In the genomic region with DNA sequence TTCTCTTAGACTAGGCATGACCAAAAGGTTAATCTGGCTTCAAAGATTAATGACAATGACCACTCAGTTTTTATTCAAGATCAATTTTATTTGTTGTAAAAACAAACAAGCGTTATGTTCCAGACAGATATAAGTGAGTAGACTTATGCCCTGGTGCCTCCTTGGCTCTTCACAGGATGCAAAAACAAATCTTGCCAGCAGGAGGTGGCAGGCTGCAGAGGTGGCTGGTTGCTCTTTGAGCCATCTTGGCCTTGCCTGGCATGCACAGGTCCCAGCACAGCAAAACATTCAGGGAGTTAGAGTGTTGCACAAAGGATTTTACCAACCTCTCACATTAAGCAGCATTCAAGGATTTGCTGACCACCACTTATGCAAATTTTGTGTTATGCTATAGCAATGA, we compare ENCODE assay signal across 14 cellular contexts. TPM values are rescaled to one million over a fixed set of nuclear protein-coding genes. Genes with fewer than 3 reads are reported as not detected.
DNase-seq lines count a peak whose midpoint lies in the region; ATAC-seq, FAIRE-seq and TF ChIP-seq lines count a peak whose summit lies in the region.
"Not testable (repeated sequence)": the region's sequence is repeated elsewhere in the genome, so short reads cannot be mapped to it uniquely, and the experiment has no call there.
"Had no signal": no experiment of that assay in that cellular context is flagged by ENCODE, and none has a peak within 500 bp of the region (broad histone marks: within the 10 kb centered on the region; RNA-seq: fewer than 3 reads in every experiment).

No MANE protein-coding gene starts in this region.

- FAIRE-seq in H1 (lab: Jason Lieb, UNC); HepG2 (lab: Jason Lieb, UNC): not testable (repeated sequence)

- CTCF ChIA-PET in SK-N-SH (lab: Yijun Ruan, JAX); H1 (lab: Charles Lee; ENCODE audit: partially characterized antibody); HepG2 (lab: Yijun Ruan, JAX; ENCODE audit: low intra/inter-chr PET ratio, low total read pairs): not testable (repeated sequence)

- not testable (repeated sequence) for H2AFZ ChIP-seq in DND-41 (ENCODE audit: low read depth, low read length); H9 (ENCODE audit: low read length); SK-N-SH (ENCODE audit: low read depth); H1 (ENCODE audit: low read length); HepG2 (ENCODE audit: low read length)

- ATAC-seq in DND-41 (ENCODE audit: insufficient read depth, low read depth); activated T-cell treated with anti-CD3 and anti-CD28 coated beads, Interleukin-2, amount 50 U/mL, for 72 hours (replicated peaks in 1 of 2): not testable (repeated sequence)
- peak; percentile 46; the same call in 2 of the 3 replicates for ATAC-seq in HepG2

- H4K8ac ChIP-seq in H9 (replicated peaks; ENCODE audit: insufficient read length, low read depth, low read length); H1 (ENCODE audit: extremely low read depth, insufficient read depth, low read length): not testable (repeated sequence)

- H3K27me3 Mint-ChIP-seq in H9 (ENCODE audit: low read depth); activated T-cell treated with anti-CD3 and anti-CD28 coated beads, Interleukin-2, amount 50 U/mL, for 72 hours (ENCODE audit: low read depth): not testable (repeated sequence)

- not testable (repeated sequence) for H3K56ac ChIP-seq in H9 (ENCODE audit: insufficient read length, low read depth, low read length); H1 (replicated peaks; ENCODE audit: insufficient read length, low read depth, low read length)

- not testable (repeated sequence) for H3K9me3 ChIP-seq in DND-41 (ENCODE audit: insufficient read depth, low read length, severe bottlenecking); H9 (ENCODE audit: control insufficient read depth, low read depth, low read length); SK-N-SH; H1 (ENCODE audit: insufficient read depth in 2 of 2, low read depth in 1 of 2, low read length in 1 of 2); HepG2 (ENCODE audit: low read length)

- not testable (repeated sequence) for H4K91ac ChIP-seq in H9 (ENCODE audit: insufficient read length, low read depth, low read length); H1 (replicated peaks; ENCODE audit: insufficient read length, low read length)

- H3K9ac ChIP-seq in DND-41 (ENCODE audit: low read depth, low read length); H9 (ENCODE audit: extremely low read depth, insufficient read length, low read length); SK-N-SH; H1 (replicated peaks in 1 of 4; ENCODE audit: extremely low read depth in 1 of 4, low read depth in 3 of 4, low read length in 3 of 4); HepG2 (ENCODE audit: insufficient read depth, low read depth, low read length): not testable (repeated sequence)

- not testable (repeated sequence) for H3K23me2 ChIP-seq in H9 (ENCODE audit: insufficient read length, low read depth, low read length, poor library complexity, severe bottlenecking); H1 (ENCODE audit: low read depth, low read length)

- H3K4me3 Mint-ChIP-seq in H9; activated T-cell treated with anti-CD3 and anti-CD28 coated beads, Interleukin-2, amount 50 U/mL, for 72 hours: not testable (repeated sequence)

- not testable (repeated sequence) for BruUV-seq in HepG2 (replicated peaks; lab: Mats Ljungman, UMichigan)

- not testable (repeated sequence) for TF ChIP-seq POLR2A in H1 (IDR thresholded peaks at IDR 0.05; ENCODE audit: control extremely low read depth in 1 of 2, low read depth in 2 of 2, low read length in 2 of 2); HepG2 (IDR thresholded peaks at IDR 0.05; ENCODE audit: insufficient read depth in 1 of 2, low read depth in 2 of 2, low read length in 2 of 2)

- not testable (repeated sequence) for H2AK5ac ChIP-seq in H9 (ENCODE audit: insufficient read length, low read length); H1 (ENCODE audit: low read depth, low read length)

- H4K20me1 ChIP-seq in DND-41 (ENCODE audit: insufficient read depth, low read length); H9 (ENCODE audit: control insufficient read depth, insufficient read depth, insufficient read length); SK-N-SH (ENCODE audit: insufficient read depth); H1 (replicated peaks in 1 of 2; ENCODE audit: control insufficient read depth in 1 of 2, insufficient read depth in 2 of 2, low read length in 2 of 2); HepG2 (ENCODE audit: insufficient read depth, low read length): not testable (repeated sequence)

- not testable (repeated sequence) for TF ChIP-seq EP300 in SK-N-SH (IDR thresholded peaks at IDR 0.05; ENCODE audit: borderline replicate concordance in 1 of 2, low read depth in 1 of 2, low read length in 1 of 2); H1 (IDR thresholded peaks at IDR 0.05; ENCODE audit: borderline replicate concordance in 1 of 2, low read depth in 2 of 2, low read length in 2 of 2); HepG2 (IDR thresholded peaks at IDR 0.05; ENCODE audit: low read depth in 2 of 2, low read length in 2 of 2); HepG2 (CRISPR knock-in tag; IDR thresholded peaks at IDR 0.05; ENCODE audit: borderline replicate concordance)

- H3K27me3 ChIP-seq in DND-41 (ENCODE audit: insufficient read depth, low read length, poor library complexity); H9 (ENCODE audit: insufficient read depth, low read length); SK-N-SH (ENCODE audit: insufficient read depth); H1 (replicated peaks in 1 of 4; ENCODE audit: control insufficient read depth in 3 of 4, extremely low read depth in 1 of 4, insufficient read depth in 3 of 4, low read length in 3 of 4); HepG2 (ENCODE audit: control insufficient read depth in 1 of 2, insufficient read depth in 2 of 2, low read length in 2 of 2): not testable (repeated sequence)

- not testable (repeated sequence) for H3K79me1 ChIP-seq in H9 (ENCODE audit: insufficient read depth, low read depth, low read length, poor library complexity, severe bottlenecking); H1 (ENCODE audit: low read depth, low read length)

- not testable (repeated sequence) for H3K79me2 ChIP-seq in DND-41 (ENCODE audit: insufficient read depth, low read length); H9 (ENCODE audit: insufficient read depth, low read length); SK-N-SH (ENCODE audit: insufficient read depth); H1 (ENCODE audit: control insufficient read depth in 1 of 2, insufficient read depth in 2 of 2, low read length in 2 of 2); HepG2 (ENCODE audit: insufficient read depth, low read length)

- POLR2A ChIA-PET in SK-N-SH (lab: Yijun Ruan, JAX); H1 (lab: Charles Lee; ENCODE audit: partially characterized antibody); HepG2 (lab: Yijun Ruan, JAX): not testable (repeated sequence)

- not testable (repeated sequence) for H3K36me3 ChIP-seq in DND-41 (ENCODE audit: insufficient read depth, low read length); SK-N-SH (replicated peaks in 1 of 2; ENCODE audit: control insufficient read depth in 1 of 2, insufficient read depth in 2 of 2, low read length in 1 of 2); H1 (ENCODE audit: control insufficient read depth in 2 of 4, insufficient read depth in 4 of 4, low read length in 3 of 4); HepG2 (replicated peaks in 1 of 2; ENCODE audit: control insufficient read depth in 1 of 2, insufficient read depth in 2 of 2, low read length in 2 of 2)

- H3T11ph ChIP-seq in H9 (ENCODE audit: low read length) = not testable (repeated sequence)

- H3K4me1 ChIP-seq in DND-41 (ENCODE audit: insufficient read depth, low read length); H9 (ENCODE audit: insufficient read depth, low read length); SK-N-SH (ENCODE audit: control insufficient read depth in 1 of 2, insufficient read depth in 2 of 2, low read depth in 1 of 2, low read length in 1 of 2); H1 (replicated peaks in 1 of 4; ENCODE audit: control insufficient read depth in 3 of 4, insufficient read depth in 4 of 4, low read length in 3 of 4); HepG2 (ENCODE audit: insufficient read depth, low read length): not testable (repeated sequence)

- not testable (repeated sequence) for H3K9me3 Mint-ChIP-seq in H9; activated T-cell treated with anti-CD3 and anti-CD28 coated beads, Interleukin-2, amount 50 U/mL, for 72 hours

- not testable (repeated sequence) for H3K4me2 ChIP-seq in DND-41 (ENCODE audit: insufficient read depth, low read length); H9 (ENCODE audit: insufficient read depth, insufficient read length, low read length); SK-N-SH; H1 (ENCODE audit: insufficient read depth in 1 of 2, low read depth in 2 of 2, low read length in 2 of 2); HepG2 (ENCODE audit: low read depth, low read length)

- not testable (repeated sequence) for H3F3A ChIP-seq in SK-N-SH (replicated peaks; ENCODE audit: insufficient read depth)

- H3K18ac ChIP-seq in H9 (ENCODE audit: insufficient read length, low read depth, low read length); H1 (ENCODE audit: extremely low read depth, low read length): not testable (repeated sequence)

- H3K9me2 ChIP-seq in SK-N-SH = not testable (repeated sequence)

- H3K36me3 Mint-ChIP-seq in H9 (ENCODE audit: insufficient read depth in 1 of 3, low read depth in 3 of 3) = peaks cover 0 to 19% (median 0%) of the 10 kb centered on the region in 3 experiments; a peak in 3 of 7 replicates
- H3K36me3 Mint-ChIP-seq in activated T-cell treated with anti-CD3 and anti-CD28 coated beads, Interleukin-2, amount 50 U/mL, for 72 hours (ENCODE audit: insufficient read depth in 2 of 2) = not testable (repeated sequence)

- H2BK20ac ChIP-seq in H9 (ENCODE audit: low read depth, low read length, poor library complexity, severe bottlenecking); H1 (ENCODE audit: low read length): not testable (repeated sequence)

- intact Hi-C loops in HepG2 (cut with micrococcal nuclease; ENCODE audit: unreplicated experiment) = not testable (repeated sequence)

- in situ Hi-C loops in HepG2 (cut with HindIII; ENCODE audit: extremely low pct_ligation_motif_present, low pct_unique_long_range_greater_than_20kb) = not testable (repeated sequence)

- not testable (repeated sequence) for H3K27ac Mint-ChIP-seq in H9; activated T-cell treated with anti-CD3 and anti-CD28 coated beads, Interleukin-2, amount 50 U/mL, for 72 hours

- H3K27ac ChIP-seq in DND-41 (ENCODE audit: low read length); H9 (ENCODE audit: insufficient read length, low read depth, low read length); SK-N-SH (ENCODE audit: low read depth in 2 of 2, low read length in 1 of 2); H1 (ENCODE audit: low read depth, low read length); HepG2 (ENCODE audit: extremely low read length, insufficient read depth, low read length): not testable (repeated sequence)

- no CpG with 5 or more reads among the region's 1 CpG for WGBS in H9 (ENCODE audit: extremely low coverage, insufficient read length, low lambda C conversion rate)
- WGBS in SK-N-SH (ENCODE audit: low lambda C conversion rate) = 32% methylated on average over 1 of the region's 1 CpG
- 94% methylated on average over 1 of the region's 1 CpG; no CpG with 5 or more reads in 1 of the 2 experiments for WGBS in H1 (ENCODE audit: extremely low coverage in 1 of 2, insufficient coverage in 1 of 2, insufficient read length in 1 of 2, insufficient replicate concordance in 2 of 2, low coverage in 1 of 2, low lambda C conversion rate in 2 of 2, missing lambda C conversion rate in 1 of 2), 2 experiments
- 53% methylated on average over 1 of the region's 1 CpG for WGBS in HepG2 (ENCODE audit: low lambda C conversion rate)

- DNase-seq in DND-41 (peak; percentile 11), H9 (peak; percentile 39), NCI-H2227 (lab: John Stamatoyannopoulos, UW; ENCODE audit: unreplicated experiment) (peak; percentile 11), H1 (ENCODE audit: low read depth in 1 of 2, low spot score in 2 of 2) (peak in 1 of 2 experiments; percentile 63), HepG2 (ENCODE audit: low spot score) (peak; percentile 13)
- DNase-seq in SK-N-SH = not testable (repeated sequence)
- peak; percentile 3 to 10 for DNase-seq in activated T-cell treated with anti-CD3 and anti-CD28 coated beads, Interleukin-2, amount 50 U/mL, for 72 hours
- peak; percentile 28 for DNase-seq in stimulated activated CD8-positive, alpha-beta memory T cell treated with anti-CD3 and anti-CD28 coated beads, Interleukin-4, amount 100 ng/mL, for 48 hours

- H3K23ac ChIP-seq in H9 (ENCODE audit: insufficient read length, low read depth, low read length); H1 (ENCODE audit: insufficient read length): not testable (repeated sequence)

- H3K14ac ChIP-seq in H9 (ENCODE audit: insufficient read depth, low read length); H1 (ENCODE audit: insufficient read length): not testable (repeated sequence)

- H2BK15ac ChIP-seq in H9 (ENCODE audit: low read depth, low read length); H1 (ENCODE audit: low read length): not testable (repeated sequence)

- not testable (repeated sequence) for H3K4me1 Mint-ChIP-seq in H9; activated T-cell treated with anti-CD3 and anti-CD28 coated beads, Interleukin-2, amount 50 U/mL, for 72 hours (ENCODE audit: low read depth)

- not testable (repeated sequence) for H3K4me3 ChIP-seq in DND-41 (ENCODE audit: low read depth in 1 of 2, low read length in 2 of 2); SK-N-SH (ENCODE audit: low read depth in 2 of 2, low read length in 1 of 2); H1 (ENCODE audit: extremely low read depth in 1 of 4, insufficient read depth in 2 of 4, low read depth in 3 of 4, low read length in 4 of 4); HepG2 (replicated peaks in 1 of 3; ENCODE audit: insufficient read depth in 1 of 3, low read depth in 2 of 3, low read length in 3 of 3)

- H2BK120ac ChIP-seq in H9 (ENCODE audit: low read depth, low read length, poor library complexity, severe bottlenecking); H1 (replicated peaks; ENCODE audit: low read depth, low read length): not testable (repeated sequence)

- H2BK12ac ChIP-seq in H9 (ENCODE audit: insufficient read length, low read depth, low read length); H1 (ENCODE audit: low read depth, low read length): not testable (repeated sequence)

- not testable (repeated sequence) for H3K4ac ChIP-seq in H9 (ENCODE audit: low read depth, low read length); H1 (replicated peaks; ENCODE audit: insufficient read length, low read depth, low read length)

- TF ChIP-seq CTCF in DND-41 (IDR thresholded peaks at IDR 0.05; ENCODE audit: borderline replicate concordance, extremely low read depth, low read length, poor library complexity, severe bottlenecking) (peak; percentile 26), H9 (conservative IDR thresholded peaks at IDR 0.05) (peak; percentile 38; the same call in 2 of the 3 replicates), H1 (IDR thresholded peaks at IDR 0.05; ENCODE audit: control extremely low read depth in 1 of 3, insufficient read depth in 1 of 3, low read depth in 1 of 3, low read length in 3 of 3) (peak; percentile 29 to 40 (median 39)), HepG2 (CRISPR knock-in tag; IDR thresholded peaks at IDR 0.05) (0 out of 2 replicates have a peak, but pooled peaks have one; percentile 7)
- not testable (repeated sequence) for TF ChIP-seq CTCF in SK-N-SH (IDR thresholded peaks at IDR 0.05)

- not testable (repeated sequence) for H2BK5ac ChIP-seq in H9 (ENCODE audit: insufficient read length, low read length); H1 (ENCODE audit: low read depth, low read length)

- peak; percentile 33; the same call in 1 of the 2 replicates for TF ChIP-seq RAD21 in SK-N-SH (IDR thresholded peaks at IDR 0.05; ENCODE audit: low read length)
- TF ChIP-seq RAD21 in H1 (IDR thresholded peaks at IDR 0.05 in 1 of 2, conservative IDR thresholded peaks at IDR 0.05 in 1 of 2; ENCODE audit: low read depth in 2 of 2, low read length in 2 of 2) = peak; percentile 44 to 46; a peak in 3 of 4 replicates
- TF ChIP-seq RAD21 in HepG2 (CRISPR knock-in tag; IDR thresholded peaks at IDR 0.05) = not testable (repeated sequence)

- not testable (repeated sequence) for H4K5ac ChIP-seq in H9 (ENCODE audit: insufficient read length, low read depth, low read length); H1 (ENCODE audit: insufficient read length, low read depth, low read length)

RNA-seq across cellular contexts. Expression of a gene that starts 46.5 kb away (rescaled TPM):
- total RNA-seq in H9 (2021) (not detected in 2 replicates), HepG2 (2016; rRNA removed; fragmentation: Illumina TruSeq; extraction: Trizol) (not detected in 2 replicates)
- polyA plus RNA-seq in SK-N-SH (2012; rRNA removed) (0.02 and 0.05 TPM in 2 replicates), H1 (2011; rRNA removed) (0.03 TPM in 1 of 2 replicates, not detected in the other), HepG2 (2011; rRNA removed) (not detected in 2 replicates)
- polyA plus RNA-seq in SK-N-SH (2012; cell fraction: cytosol; rRNA removed) = 0.08 and 0.09 TPM in 2 replicates
- 0.02 and 0.06 TPM in 2 replicates for polyA plus RNA-seq in SK-N-SH (2012; cell fraction: nucleus; rRNA removed)
- under 1 TPM in 1 of 2 donors, not detected in 1; 0.14 TPM for total RNA-seq in activated T-cell treated with anti-CD3 and anti-CD28 coated beads, Interleukin-2, amount 50 U/mL, for 72 hours
- total RNA-seq in H1 (2021; fragmentation: NEBNext Ultra II Directional; extraction: Animal tissue kit (Norgen Biotek cat#: 25700)) = 0.09 TPM in 1 of 2 replicates, not detected in the other
- 0.06 TPM for polyA plus RNA-seq in H1 (2011; cell fraction: cytosol; rRNA removed)
- polyA plus RNA-seq in H1 (2011; cell fraction: nucleus; rRNA removed) = 0.03 TPM
- 0.05 TPM in 1 of 4 replicates, not detected in the others for polyA plus RNA-seq in H1 (2012, experiment 1 of 2)
- not detected for polyA plus RNA-seq in H1 (2012, experiment 2 of 2)
- 0.02 TPM for polyA plus RNA-seq in H1 (2013, experiment 1 of 2)
- 0.04 TPM for polyA plus RNA-seq in H1 (2013, experiment 2 of 2)
- 0.07 TPM in 1 of 2 replicates, not detected in the other for polyA minus RNA-seq in H1 (2011; rRNA and poly(A)+ RNA removed)
- not detected for polyA minus RNA-seq in H1 (2011; cell fraction: cytosol; rRNA and poly(A)+ RNA removed)
- not detected for polyA minus RNA-seq in H1 (2011; cell fraction: nucleus; rRNA and poly(A)+ RNA removed)
- not detected in 2 replicates for total RNA-seq in HepG2 (2016; cell fraction: cytosol; rRNA removed; fragmentation: Illumina TruSeq; extraction: Trizol; ENCODE audit: low read depth)
- total RNA-seq in HepG2 (2016; cell fraction: insoluble cytoplasmic fraction; rRNA removed; fragmentation: Illumina TruSeq; extraction: Trizol) = not detected in 2 replicates
- total RNA-seq in HepG2 (2016; cell fraction: membrane; rRNA removed; fragmentation: Illumina TruSeq; extraction: Trizol) = not detected in 2 replicates
- not detected in 2 replicates for total RNA-seq in HepG2 (2016; cell fraction: nucleus; rRNA removed; fragmentation: Illumina TruSeq; extraction: Trizol)
- polyA plus RNA-seq in HepG2 (2011; cell fraction: cytosol; rRNA removed) = 0.05 TPM in 1 of 2 replicates, not detected in the other
- not detected in 2 replicates for polyA plus RNA-seq in HepG2 (2011; cell fraction: nucleus; rRNA removed)
- polyA plus RNA-seq in HepG2 (2012) = 0.08 TPM in 1 of 2 replicates, not detected in the other
- polyA plus RNA-seq in HepG2 (2016; cell fraction: cytosol; fragmentation: Illumina TruSeq; extraction: Trizol; ENCODE audit: low read depth) = not detected in 2 replicates
- polyA plus RNA-seq in HepG2 (2016; cell fraction: insoluble cytoplasmic fraction; fragmentation: Illumina TruSeq; extraction: Trizol; ENCODE audit: low read depth) = not detected in 2 replicates
- not detected in 2 replicates for polyA plus RNA-seq in HepG2 (2016; cell fraction: membrane; fragmentation: Illumina TruSeq; extraction: Trizol; ENCODE audit: low read depth)
- not detected in 2 replicates for polyA plus RNA-seq in HepG2 (2016; cell fraction: nucleus; fragmentation: Illumina TruSeq; extraction: Trizol; ENCODE audit: insufficient read depth, low read depth)
- not detected in 2 replicates for polyA minus RNA-seq in HepG2 (2011; rRNA and poly(A)+ RNA removed; ENCODE audit: low replicate concordance)
- polyA minus RNA-seq in HepG2 (2011; cell fraction: cytosol; rRNA and poly(A)+ RNA removed) = not detected in 2 replicates
- not detected in 2 replicates for polyA minus RNA-seq in HepG2 (2011; cell fraction: nucleus; rRNA and poly(A)+ RNA removed)
- total RNA-seq: activated T-helper 1 cell treated with anti-CD3 and anti-CD28 coated beads, Interleukin-12 subunit alpha, Interleukin-12 subunit beta, Interleukin-2, Interleukin-4 antibody, amounts not matched to agents 30 ng/mL and 10 ng/mL and 1 ng/mL, durations not matched to agents 14 hours and 24 hours and 36 hours; cardiac septum; dermis microvascular lymphatic vessel endothelial cell; renal cortical epithelial cell; T-cell had no signal
- polyA plus RNA-seq: smooth muscle cell had no signal
